Comparison of ENCODE assay signal across 13 cellular contexts in the genomic region with DNA sequence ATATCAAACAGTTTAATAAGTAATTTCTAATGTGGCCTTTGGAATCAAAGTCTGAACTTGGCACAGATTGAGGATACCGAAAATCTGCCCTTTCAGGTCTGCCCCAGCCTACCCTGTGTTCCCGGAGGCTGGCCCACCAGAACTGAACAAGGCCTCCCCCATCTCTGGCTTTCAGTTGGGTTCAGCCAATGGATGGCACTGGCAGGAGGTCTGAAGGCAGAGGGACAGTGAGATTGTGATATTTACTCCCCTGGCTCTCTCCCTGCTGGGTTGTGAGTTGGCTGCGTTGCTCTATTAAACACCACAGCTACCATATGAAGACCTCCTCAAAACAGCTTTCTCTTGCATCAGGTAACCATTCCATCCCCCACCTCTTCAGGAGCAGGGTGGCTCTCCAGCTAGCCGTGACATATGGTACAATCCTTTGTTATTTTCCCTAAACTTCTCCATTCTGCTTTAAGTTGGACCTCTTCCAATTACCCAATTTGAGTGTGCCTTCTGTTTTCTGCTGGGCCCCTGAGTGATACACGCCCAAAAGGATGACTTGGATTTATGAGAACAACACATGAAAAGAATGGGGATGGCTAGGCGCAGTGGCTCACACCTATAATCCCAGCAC. TPM values are rescaled to one million over a fixed set of nuclear protein-coding genes. Genes with fewer than 3 reads are reported as not detected.
DNase-seq lines count a peak whose midpoint lies in the region; ATAC-seq, FAIRE-seq and TF ChIP-seq lines count a peak whose summit lies in the region.
"Had no signal": no experiment of that assay in that cellular context is flagged by ENCODE, and none has a peak within 500 bp of the region (broad histone marks: within the 10 kb centered on the region; RNA-seq: fewer than 3 reads in every experiment).

No MANE protein-coding gene starts in this region.

- H3K4ac ChIP-seq in H1 (replicated peaks; ENCODE audit: insufficient read length, low read depth, low read length): no peak overlapping the region

- no peak overlapping the region for H2BK5ac ChIP-seq in H1 (ENCODE audit: low read depth, low read length)

- H2BK120ac ChIP-seq in H1 (replicated peaks; ENCODE audit: low read depth, low read length): no peak overlapping the region

- H4K91ac ChIP-seq in H1 (replicated peaks; ENCODE audit: insufficient read length, low read length): no peak overlapping the region

- no peak overlapping the region for H3K56ac ChIP-seq in H1 (replicated peaks; ENCODE audit: insufficient read length, low read depth, low read length)

- no peaks in the 10 kb centered on the region; the same call in 1 of the 2 replicates for H3K79me1 ChIP-seq in H1 (ENCODE audit: low read depth, low read length)

- H2AFZ ChIP-seq in H1 (ENCODE audit: low read length) (no peak overlapping the region), parathyroid adenoma (no peak overlapping the region), GM23338 (no peak overlapping the region)

- H3F3A ChIP-seq in DOHH2 (ENCODE audit: control insufficient read depth, insufficient read depth) (peaks cover 53% of the 10 kb centered on the region), GM23338 (replicated peaks; ENCODE audit: low read depth) (no peaks in the 10 kb centered on the region)

- no peaks in the 10 kb centered on the region for H3K9me3 Mint-ChIP-seq in GM23338
- H3K9me3 Mint-ChIP-seq: activated naive CD8-positive, alpha-beta T cell treated with anti-CD3 and anti-CD28 coated beads for 36 hours had no signal

- no peak overlapping the region for H3K14ac ChIP-seq in H1 (ENCODE audit: insufficient read length)

- H4K20me1 ChIP-seq in DOHH2 (ENCODE audit: control insufficient read depth, insufficient read depth, low read depth, low read length): no peaks in the 10 kb centered on the region
- no peaks in the 10 kb centered on the region for H4K20me1 ChIP-seq in H1 (replicated peaks in 1 of 2; ENCODE audit: control insufficient read depth in 1 of 2, insufficient read depth in 2 of 2, low read length in 2 of 2)
- no peaks in the 10 kb centered on the region for H4K20me1 ChIP-seq in GM23338 (replicated peaks; ENCODE audit: insufficient read depth)

- no peaks in the 10 kb centered on the region for H3K27me3 ChIP-seq in DOHH2 (ENCODE audit: control insufficient read depth, low read length)
- no peaks in the 10 kb centered on the region for H3K27me3 ChIP-seq in H1 (replicated peaks in 1 of 4; ENCODE audit: control insufficient read depth in 3 of 4, extremely low read depth in 1 of 4, insufficient read depth in 3 of 4, low read length in 3 of 4)
- H3K27me3 ChIP-seq in parathyroid adenoma (ENCODE audit: control insufficient read depth, insufficient read depth, low read length): no peaks in the 10 kb centered on the region
- no peaks in the 10 kb centered on the region for H3K27me3 ChIP-seq in GM23338 (ENCODE audit: insufficient read depth)
- H3K27me3 ChIP-seq: heart right ventricle had no signal

- no peak for TF ChIP-seq POLR2A in H1 (IDR thresholded peaks at IDR 0.05; ENCODE audit: control extremely low read depth in 1 of 2, low read depth in 2 of 2, low read length in 2 of 2)

- DNase-seq in NCI-H2171 treated with DMSO at 0.1 percent for 48 hours (lab: John Stamatoyannopoulos, UW) (peak; percentile 97), H1 (ENCODE audit: low read depth in 1 of 2, low spot score in 2 of 2) (no peak), kidney tubule cell (ENCODE audit: low spot score) (no peak), GM23338 (ENCODE audit: low spot score) (no peak), NCI-H2029 (lab: John Stamatoyannopoulos, UW) (no peak)
- DNase-seq in stimulated activated CD4-positive, alpha-beta T cell treated with anti-CD3 and anti-CD28 coated beads, Interleukin-2, amount 100 ng/mL, for 48 hours: no peak
- DNase-seq: activated naive CD8-positive, alpha-beta T cell treated with anti-CD3 and anti-CD28 coated beads for 36 hours; dermis blood vessel endothelial cell; heart right ventricle; T-helper 17 cell had no signal

- H3K9me3 ChIP-seq in DOHH2 (ENCODE audit: control insufficient read depth, insufficient read depth, low read length) (no peaks in the 10 kb centered on the region), H1 (ENCODE audit: insufficient read depth in 2 of 2, low read depth in 1 of 2, low read length in 1 of 2) (no peaks in the 10 kb centered on the region), parathyroid adenoma (ENCODE audit: control insufficient read depth, low read length) (no peaks in the 10 kb centered on the region)
- H3K9me3 ChIP-seq: heart right ventricle had no signal

- H3K27ac ChIP-seq in DOHH2 (ENCODE audit: low read depth, low read length): peak overlapping the region; percentile 97
- H3K27ac ChIP-seq in H1 (ENCODE audit: low read depth, low read length): no peak overlapping the region
- peak overlapping the region; percentile 30 for H3K27ac ChIP-seq in parathyroid adenoma
- no peak overlapping the region for H3K27ac ChIP-seq in GM23338 (ENCODE audit: low read depth)

- TF ChIP-seq CTCF in DOHH2 (IDR thresholded peaks at IDR 0.05; ENCODE audit: low read depth, low read length, poor library complexity, severe bottlenecking) (no peak), H1 (IDR thresholded peaks at IDR 0.05; ENCODE audit: control extremely low read depth in 1 of 3, insufficient read depth in 1 of 3, low read depth in 1 of 3, low read length in 3 of 3) (no peak), parathyroid adenoma (IDR thresholded peaks at IDR 0.05) (no peak), GM23338 (conservative IDR thresholded peaks at IDR 0.05; ENCODE audit: low read depth in 2 of 2) (no peak)

- no peak overlapping the region for H2AK5ac ChIP-seq in H1 (ENCODE audit: low read depth, low read length)

- peaks cover 18% of the 10 kb centered on the region; the same call in 2 of the 3 replicates for H3K4me1 Mint-ChIP-seq in GM23338

- no peak overlapping the region for H3K18ac ChIP-seq in H1 (ENCODE audit: extremely low read depth, low read length)

- H3K4me3 Mint-ChIP-seq in GM23338: no peak overlapping the region
- H3K4me3 Mint-ChIP-seq: activated naive CD8-positive, alpha-beta T cell treated with anti-CD3 and anti-CD28 coated beads for 36 hours; T-helper 17 cell had no signal

- POLR2A ChIA-PET in H1 (lab: Charles Lee; ENCODE audit: partially characterized antibody): no interaction called here

- CTCF ChIA-PET in H1 (lab: Charles Lee; ENCODE audit: partially characterized antibody): interaction anchor here (0.6 to 2.2 kb wide), 5 partner anchors 17 to 122 kb away, joined by 3 to 6 read pairs (median 5); no protein-coding TSS in a partner anchor

- no peak overlapping the region for H3K27ac Mint-ChIP-seq in GM23338
- H3K27ac Mint-ChIP-seq: activated naive CD8-positive, alpha-beta T cell treated with anti-CD3 and anti-CD28 coated beads for 36 hours; T-helper 17 cell had no signal

- H4K5ac ChIP-seq in H1 (ENCODE audit: insufficient read length, low read depth, low read length): no peak overlapping the region

- H3K27me3 Mint-ChIP-seq in GM23338 (ENCODE audit: insufficient read depth, low read depth, poor library complexity): peaks cover 2% of the 10 kb centered on the region
- H3K27me3 Mint-ChIP-seq: activated naive CD8-positive, alpha-beta T cell treated with anti-CD3 and anti-CD28 coated beads for 36 hours; T-helper 17 cell had no signal

- H3K4me2 ChIP-seq in DOHH2 (ENCODE audit: low read length) (peak overlapping the region; percentile 91), H1 (ENCODE audit: insufficient read depth in 1 of 2, low read depth in 2 of 2, low read length in 2 of 2) (no peak overlapping the region), parathyroid adenoma (ENCODE audit: low read length) (peak overlapping the region; percentile 11), GM23338 (no peak overlapping the region)

- H3K4me3 ChIP-seq in DOHH2 (ENCODE audit: low read length): peak overlapping the region; percentile 47
- no peak overlapping the region for H3K4me3 ChIP-seq in H1 (ENCODE audit: extremely low read depth in 1 of 4, insufficient read depth in 2 of 4, low read depth in 3 of 4, low read length in 4 of 4)
- no peak overlapping the region for H3K4me3 ChIP-seq in parathyroid adenoma (ENCODE audit: low read depth, low read length)
- no peak overlapping the region for H3K4me3 ChIP-seq in GM23338
- H3K4me3 ChIP-seq: heart right ventricle had no signal

- H4K8ac ChIP-seq in H1 (ENCODE audit: extremely low read depth, insufficient read depth, low read length): peak overlapping the region; percentile 81; the same call in 1 of the 2 replicates

- no peak overlapping the region for H2BK20ac ChIP-seq in H1 (ENCODE audit: low read length)

- no peak overlapping the region for H2BK15ac ChIP-seq in H1 (ENCODE audit: low read length)

- H3K4me1 ChIP-seq in DOHH2 (ENCODE audit: control insufficient read depth, low read length) (peaks cover 100% of the 10 kb centered on the region), H1 (replicated peaks in 1 of 4; ENCODE audit: control insufficient read depth in 3 of 4, insufficient read depth in 4 of 4, low read length in 3 of 4) (peaks cover 0 to 10% (median 1%) of the 10 kb centered on the region in 4 experiments; a peak in 2 of 7 replicates), parathyroid adenoma (peaks cover 37% of the 10 kb centered on the region), GM23338 (ENCODE audit: insufficient read depth) (no peaks in the 10 kb centered on the region)

- H3K9me2 ChIP-seq in DOHH2 (replicated peaks; ENCODE audit: control insufficient read depth, low read length): no peaks in the 10 kb centered on the region
- H3K9me2 ChIP-seq in GM23338 (ENCODE audit: insufficient read depth): no peaks in the 10 kb centered on the region

- no peak for TF ChIP-seq RAD21 in H1 (IDR thresholded peaks at IDR 0.05 in 1 of 2, conservative IDR thresholded peaks at IDR 0.05 in 1 of 2; ENCODE audit: low read depth in 2 of 2, low read length in 2 of 2)

- no peak for ATAC-seq in GM23338
- ATAC-seq: heart right ventricle, T-helper 17 cell had no signal

- no peak overlapping the region for H2BK12ac ChIP-seq in H1 (ENCODE audit: low read depth, low read length)

- no peaks in the 10 kb centered on the region for H3K36me3 Mint-ChIP-seq in GM23338 (ENCODE audit: low read depth)
- H3K36me3 Mint-ChIP-seq: activated naive CD8-positive, alpha-beta T cell treated with anti-CD3 and anti-CD28 coated beads for 36 hours had no signal

- H3K23ac ChIP-seq in H1 (ENCODE audit: insufficient read length): no peak overlapping the region

- H3K79me2 ChIP-seq in DOHH2 (ENCODE audit: control insufficient read depth, low read length): peaks cover 100% of the 10 kb centered on the region
- no peaks in the 10 kb centered on the region for H3K79me2 ChIP-seq in H1 (ENCODE audit: control insufficient read depth in 1 of 2, insufficient read depth in 2 of 2, low read length in 2 of 2)
- peaks cover 73% of the 10 kb centered on the region for H3K79me2 ChIP-seq in parathyroid adenoma
- no peaks in the 10 kb centered on the region; the same call in 1 of the 2 replicates for H3K79me2 ChIP-seq in GM23338 (replicated peaks; ENCODE audit: insufficient read depth)

- 83% methylated on average over 6 of the region's 6 CpGs; no CpG with 5 or more reads in 1 of the 2 experiments for WGBS in H1 (ENCODE audit: extremely low coverage in 1 of 2, insufficient coverage in 1 of 2, insufficient read length in 1 of 2, insufficient replicate concordance in 2 of 2, low coverage in 1 of 2, low lambda C conversion rate in 2 of 2, missing lambda C conversion rate in 1 of 2), 2 experiments

- H3K36me3 ChIP-seq in DOHH2 (ENCODE audit: control insufficient read depth, low read length) (peaks cover 35% of the 10 kb centered on the region), H1 (ENCODE audit: control insufficient read depth in 2 of 4, insufficient read depth in 4 of 4, low read length in 3 of 4) (no peaks in the 10 kb centered on the region), parathyroid adenoma (ENCODE audit: control insufficient read depth, insufficient read depth, low read length) (no peaks in the 10 kb centered on the region), GM23338 (ENCODE audit: insufficient read depth) (no peaks in the 10 kb centered on the region)
- H3K36me3 ChIP-seq: heart right ventricle had no signal

- no peak for TF ChIP-seq EP300 in H1 (IDR thresholded peaks at IDR 0.05; ENCODE audit: borderline replicate concordance in 1 of 2, low read depth in 2 of 2, low read length in 2 of 2)

- H3K23me2 ChIP-seq in H1 (ENCODE audit: low read depth, low read length): no peaks in the 10 kb centered on the region

- H3K9ac ChIP-seq in H1 (replicated peaks in 1 of 4; ENCODE audit: extremely low read depth in 1 of 4, low read depth in 3 of 4, low read length in 3 of 4) (no peak overlapping the region), parathyroid adenoma (no peak overlapping the region)

- no peak for FAIRE-seq in H1 (lab: Jason Lieb, UNC)
- FAIRE-seq: GM12892 had no signal

RNA-seq across cellular contexts. Expression of a gene that starts 28.1 kb away (rescaled TPM):
- 26.4 and 26.7 TPM in 2 replicates for total RNA-seq in H1 (2021; fragmentation: NEBNext Ultra II Directional; extraction: Animal tissue kit (Norgen Biotek cat#: 25700))
- 19.1 and 20.9 TPM in 2 replicates for polyA plus RNA-seq in H1 (2011; rRNA removed)
- polyA plus RNA-seq in H1 (2011; cell fraction: cytosol; rRNA removed): 21.0 TPM
- polyA plus RNA-seq in H1 (2011; cell fraction: nucleus; rRNA removed): 31.1 TPM
- polyA plus RNA-seq in H1 (2012, experiment 1 of 2): 20.4 to 23.5 TPM (median 22.6 TPM) in 4 replicates
- 3.9 TPM for polyA plus RNA-seq in H1 (2012, experiment 2 of 2)
- 17.8 TPM for polyA plus RNA-seq in H1 (2013, experiment 1 of 2)
- polyA plus RNA-seq in H1 (2013, experiment 2 of 2): 16.4 TPM
- 21.0 and 24.0 TPM in 2 replicates for polyA minus RNA-seq in H1 (2011; rRNA and poly(A)+ RNA removed)
- polyA minus RNA-seq in H1 (2011; cell fraction: cytosol; rRNA and poly(A)+ RNA removed): 15.4 TPM
- 25.4 TPM for polyA minus RNA-seq in H1 (2011; cell fraction: nucleus; rRNA and poly(A)+ RNA removed)
- total RNA-seq in GM23338 (2014; rRNA removed; shearing (Covaris generic)): 25.7 and 31.2 TPM in 2 replicates
- 13.4 and 13.5 TPM in 2 replicates for polyA plus RNA-seq in GM23338 (2016; fragmentation: Nextera tagmentation; extraction: Ambion mirVana)

Comparison
In these comparisons a context has a peak if more than half of its experiments do, and no peak if none do; other contexts are left out.
1. H3K27ac ChIP-seq: peak in DOHH2 (single experiment) and parathyroid adenoma (single experiment); none in H1 (single experiment) and GM23338 (single experiment).
2. H3K4me2 ChIP-seq: peak in DOHH2 (single experiment) and parathyroid adenoma (single experiment); none in H1 (0 of 2) and GM23338 (single experiment).